21 cellular contexts compared by ENCODE assay signal in genomic region chr14:78486621-78487020, GRCh38.
DNase-seq lines count a peak whose midpoint lies in the region; ATAC-seq, FAIRE-seq and TF ChIP-seq lines count a peak whose summit lies in the region.
"Had no signal": no experiment of that assay in that cellular context is flagged by ENCODE, and none has a peak within 500 bp of the region (broad histone marks: within the 10 kb centered on the region; RNA-seq: fewer than 3 reads in every experiment).

No MANE protein-coding gene starts in this region.

- POLR2A ChIA-PET in H1 (lab: Charles Lee; ENCODE audit: partially characterized antibody): no interaction called here

- peak overlapping the region; percentile 70; the same call in 1 of the 2 replicates for H3K27ac Mint-ChIP-seq in GM23338
- H3K27ac Mint-ChIP-seq: B cell; CD4-positive, alpha-beta T cell; CD8-positive, alpha-beta T cell had no signal

- no peak overlapping the region for H2AFZ ChIP-seq in GM23338
- no peak overlapping the region for H2AFZ ChIP-seq in H1 (ENCODE audit: low read length)
- no peak overlapping the region for H2AFZ ChIP-seq in trophoblast cell (ENCODE audit: insufficient read depth, low read length, poor library complexity)
- H2AFZ ChIP-seq in hepatocyte: no peak overlapping the region

- H3K4me2 ChIP-seq in GM23338 (no peak overlapping the region), H1 (ENCODE audit: insufficient read depth in 1 of 2, low read depth in 2 of 2, low read length in 2 of 2) (no peak overlapping the region), trophoblast cell (ENCODE audit: low read length) (peak overlapping the region; percentile 4), hepatocyte (no peak overlapping the region)
- H3K4me2 ChIP-seq: A549; BLaER1 treated with 17β-estradiol and CSF1 and Interleukin-3, amounts not matched to agents 10 nM and 100 nM had no signal

- H2BK12ac ChIP-seq in H1 (ENCODE audit: low read depth, low read length) (peak overlapping the region; percentile 50; the same call in 1 of the 2 replicates), trophoblast cell (ENCODE audit: low read length) (no peak overlapping the region)

- no peak overlapping the region for H3K18ac ChIP-seq in H1 (ENCODE audit: extremely low read depth, low read length)
- no peak overlapping the region for H3K18ac ChIP-seq in trophoblast cell (ENCODE audit: low read length)

- H3K9ac ChIP-seq in H1 (replicated peaks in 1 of 4; ENCODE audit: extremely low read depth in 1 of 4, low read depth in 3 of 4, low read length in 3 of 4) (no peak overlapping the region), trophoblast cell (ENCODE audit: low read length) (no peak overlapping the region)
- H3K9ac ChIP-seq: BLaER1 treated with 17β-estradiol and CSF1 and Interleukin-3, amounts not matched to agents 10 nM and 100 nM had no signal

- H3K27ac ChIP-seq in GM23338 (ENCODE audit: low read depth): no peak overlapping the region
- no peak overlapping the region for H3K27ac ChIP-seq in H1 (ENCODE audit: low read depth, low read length)
- H3K27ac ChIP-seq in trophoblast cell (ENCODE audit: low read depth, low read length): no peak overlapping the region
- no peak overlapping the region for H3K27ac ChIP-seq in hepatocyte
- H3K27ac ChIP-seq: 22Rv1; A549; BLaER1 treated with 17β-estradiol and CSF1 and Interleukin-3, amounts not matched to agents 10 nM and 100 nM; C4-2B had no signal

- peaks cover 4% of the 10 kb centered on the region; the same call in 1 of the 2 replicates for H3K4me1 ChIP-seq in GM23338 (ENCODE audit: insufficient read depth)
- peaks cover 1 to 6% (median 3%) of the 10 kb centered on the region in 4 experiments; a peak in 6 of 7 replicates for H3K4me1 ChIP-seq in H1 (replicated peaks in 1 of 4; ENCODE audit: control insufficient read depth in 3 of 4, insufficient read depth in 4 of 4, low read length in 3 of 4)
- peaks cover 4% of the 10 kb centered on the region in 2 experiments for H3K4me1 ChIP-seq in trophoblast cell (ENCODE audit: control insufficient read depth in 1 of 2, insufficient read depth in 2 of 2, low read length in 2 of 2)
- no peaks in the 10 kb centered on the region for H3K4me1 ChIP-seq in hepatocyte (ENCODE audit: insufficient read depth)
- H3K4me1 ChIP-seq: A549; BLaER1 treated with 17β-estradiol and CSF1 and Interleukin-3, amounts not matched to agents 10 nM and 100 nM; Caco-2 had no signal

- H3K9me3 ChIP-seq in H1 (ENCODE audit: insufficient read depth in 2 of 2, low read depth in 1 of 2, low read length in 1 of 2): no peaks in the 10 kb centered on the region
- no peaks in the 10 kb centered on the region for H3K9me3 ChIP-seq in trophoblast cell (ENCODE audit: insufficient read depth, low read depth, low read length)
- H3K9me3 ChIP-seq in hepatocyte (ENCODE audit: low read depth): no peaks in the 10 kb centered on the region
- H3K9me3 ChIP-seq: A549; BLaER1 treated with 17β-estradiol and CSF1 and Interleukin-3, amounts not matched to agents 10 nM and 100 nM; Caco-2 had no signal

- H3F3A ChIP-seq in GM23338 (replicated peaks; ENCODE audit: low read depth): no peaks in the 10 kb centered on the region

- no peaks in the 10 kb centered on the region for H3K23me2 ChIP-seq in H1 (ENCODE audit: low read depth, low read length)

- no peak overlapping the region for H3K56ac ChIP-seq in H1 (replicated peaks; ENCODE audit: insufficient read length, low read depth, low read length)

- H4K12ac ChIP-seq in trophoblast cell (ENCODE audit: low read depth, low read length): no peak overlapping the region

- no peaks in the 10 kb centered on the region for H3K9me2 ChIP-seq in GM23338 (ENCODE audit: insufficient read depth)
- H3K9me2 ChIP-seq in hepatocyte (replicated peaks; ENCODE audit: insufficient read depth): no peaks in the 10 kb centered on the region

- H2BK15ac ChIP-seq in H1 (ENCODE audit: low read length): no peak overlapping the region

- H3K14ac ChIP-seq in H1 (ENCODE audit: insufficient read length): no peak overlapping the region
- H3K14ac ChIP-seq in trophoblast cell (ENCODE audit: low read length): no peak overlapping the region

- H3K79me1 ChIP-seq in H1 (ENCODE audit: low read depth, low read length) (no peaks in the 10 kb centered on the region), trophoblast cell (ENCODE audit: low read length) (peaks cover 6% of the 10 kb centered on the region)

- peaks cover 6% of the 10 kb centered on the region for H3K27me3 Mint-ChIP-seq in GM23338 (ENCODE audit: insufficient read depth, low read depth, poor library complexity)
- H3K27me3 Mint-ChIP-seq: B cell had no signal

- H2BK5ac ChIP-seq in H1 (ENCODE audit: low read depth, low read length) (no peak overlapping the region), trophoblast cell (ENCODE audit: low read depth, low read length, poor library complexity) (peak overlapping the region; percentile 27)

- H3K4me3 Mint-ChIP-seq in GM23338: no peak overlapping the region
- H3K4me3 Mint-ChIP-seq: B cell; CD4-positive, alpha-beta T cell; CD8-positive, alpha-beta T cell had no signal

- no peak for FAIRE-seq in H1 (lab: Jason Lieb, UNC)
- FAIRE-seq: A549, D721Med, G401.6, GM12891 had no signal

- no peak overlapping the region for H4K5ac ChIP-seq in H1 (ENCODE audit: insufficient read length, low read depth, low read length)

- H2AK5ac ChIP-seq in H1 (ENCODE audit: low read depth, low read length): no peak overlapping the region
- no peak overlapping the region for H2AK5ac ChIP-seq in trophoblast cell (ENCODE audit: low read length)

- no peak overlapping the region for H3K4ac ChIP-seq in H1 (replicated peaks; ENCODE audit: insufficient read length, low read depth, low read length)
- H3K4ac ChIP-seq in trophoblast cell (ENCODE audit: low read depth, low read length): no peak overlapping the region

- no peak overlapping the region for H4K91ac ChIP-seq in H1 (replicated peaks; ENCODE audit: insufficient read length, low read length)
- no peak overlapping the region for H4K91ac ChIP-seq in trophoblast cell (ENCODE audit: low read depth, low read length)

- 95% methylated on average over 1 of the region's 1 CpG; no CpG with 5 or more reads in 1 of the 2 experiments for WGBS in H1 (ENCODE audit: extremely low coverage in 1 of 2, insufficient coverage in 1 of 2, insufficient read length in 1 of 2, insufficient replicate concordance in 2 of 2, low coverage in 1 of 2, low lambda C conversion rate in 2 of 2, missing lambda C conversion rate in 1 of 2), 2 experiments
- no CpG with 5 or more reads among the region's 1 CpG for WGBS in trophoblast cell (ENCODE audit: extremely low coverage, insufficient coverage, insufficient read length)
- WGBS in hepatocyte (ENCODE audit: low lambda C conversion rate, missing lambda C conversion rate): 78% methylated on average over 1 of the region's 1 CpG

- no peak overlapping the region for H3K23ac ChIP-seq in H1 (ENCODE audit: insufficient read length)
- no peak overlapping the region for H3K23ac ChIP-seq in trophoblast cell (ENCODE audit: low read length)

- no peaks in the 10 kb centered on the region for H3K9me3 Mint-ChIP-seq in GM23338
- H3K9me3 Mint-ChIP-seq: CD4-positive, alpha-beta T cell; CD8-positive, alpha-beta T cell had no signal

- H3K4me1 Mint-ChIP-seq in GM23338: peaks cover 34% of the 10 kb centered on the region
- H3K4me1 Mint-ChIP-seq: B cell had no signal

- H3K79me2 ChIP-seq in GM23338 (replicated peaks; ENCODE audit: insufficient read depth) (no peaks in the 10 kb centered on the region), H1 (ENCODE audit: control insufficient read depth in 1 of 2, insufficient read depth in 2 of 2, low read length in 2 of 2) (no peaks in the 10 kb centered on the region), trophoblast cell (ENCODE audit: control insufficient read depth, insufficient read depth, low read length, poor library complexity) (no peaks in the 10 kb centered on the region), hepatocyte (no peaks in the 10 kb centered on the region)

- ATAC-seq in GM23338 (no peak), GM18511 (IDR thresholded peaks at IDR 0.05; ENCODE audit: unreplicated experiment) (no peak)
- ATAC-seq: A549; CD8-positive, alpha-beta T cell had no signal

- DNase-seq in GM23338 (ENCODE audit: low spot score) (no peak), H1 (ENCODE audit: low read depth in 1 of 2, low spot score in 2 of 2) (no peak), trophoblast cell (no peak), hepatocyte (ENCODE audit: low spot score) (no peak), HPDE6-E6E7 (ENCODE audit: extremely low spot score) (no peak)
- DNase-seq: AML-193; Caco-2; Calu3; CD4-positive, alpha-beta T cell; CD8-positive, alpha-beta T cell; DMS79 treated with DMSO at 0.1 percent for 48 hours; GF-D8 had no signal

- H4K8ac ChIP-seq in H1 (ENCODE audit: extremely low read depth, insufficient read depth, low read length) (no peak overlapping the region), trophoblast cell (ENCODE audit: low read depth, low read length) (no peak overlapping the region)

- no peaks in the 10 kb centered on the region for H3K36me3 Mint-ChIP-seq in GM23338 (ENCODE audit: low read depth)
- H3K36me3 Mint-ChIP-seq: CD8-positive, alpha-beta T cell had no signal

- CTCF ChIA-PET in H1 (lab: Charles Lee; ENCODE audit: partially characterized antibody): interaction anchor here (1.3 to 1.5 kb wide), 3 partner anchors 38 to 109 kb away, joined by 3 to 4 read pairs (median 3); no protein-coding TSS in a partner anchor

- no peak overlapping the region for H2BK20ac ChIP-seq in H1 (ENCODE audit: low read length)

- no peaks in the 10 kb centered on the region for H3K36me3 ChIP-seq in GM23338 (ENCODE audit: insufficient read depth)
- H3K36me3 ChIP-seq in H1 (ENCODE audit: control insufficient read depth in 2 of 4, insufficient read depth in 4 of 4, low read length in 3 of 4): no peaks in the 10 kb centered on the region
- no peaks in the 10 kb centered on the region for H3K36me3 ChIP-seq in trophoblast cell (ENCODE audit: control insufficient read depth in 1 of 2, insufficient read depth in 2 of 2, low read length in 2 of 2)
- no peaks in the 10 kb centered on the region for H3K36me3 ChIP-seq in hepatocyte (replicated peaks; ENCODE audit: insufficient read depth, low read depth)
- H3K36me3 ChIP-seq: BLaER1 treated with 17β-estradiol and CSF1 and Interleukin-3, amounts not matched to agents 10 nM and 100 nM had no signal

- TF ChIP-seq RAD21 in H1 (IDR thresholded peaks at IDR 0.05 in 1 of 2, conservative IDR thresholded peaks at IDR 0.05 in 1 of 2; ENCODE audit: low read depth in 2 of 2, low read length in 2 of 2): no peak

- TF ChIP-seq EP300 in H1 (IDR thresholded peaks at IDR 0.05; ENCODE audit: borderline replicate concordance in 1 of 2, low read depth in 2 of 2, low read length in 2 of 2): no peak

- H3K4me3 ChIP-seq in GM23338 (no peak overlapping the region), H1 (ENCODE audit: extremely low read depth in 1 of 4, insufficient read depth in 2 of 4, low read depth in 3 of 4, low read length in 4 of 4) (no peak overlapping the region), trophoblast cell (ENCODE audit: low read depth, low read length) (no peak overlapping the region), hepatocyte (no peak overlapping the region)
- H3K4me3 ChIP-seq: A549; BLaER1 treated with 17β-estradiol and CSF1 and Interleukin-3, amounts not matched to agents 10 nM and 100 nM had no signal

- TF ChIP-seq CTCF in GM23338 (conservative IDR thresholded peaks at IDR 0.05; ENCODE audit: low read depth in 2 of 2) (no peak), H1 (IDR thresholded peaks at IDR 0.05; ENCODE audit: control extremely low read depth in 1 of 3, insufficient read depth in 1 of 3, low read depth in 1 of 3, low read length in 3 of 3) (no peak), hepatocyte (IDR thresholded peaks at IDR 0.05; ENCODE audit: poor library complexity) (no peak)

- no peak for TF ChIP-seq POLR2A in H1 (IDR thresholded peaks at IDR 0.05; ENCODE audit: control extremely low read depth in 1 of 2, low read depth in 2 of 2, low read length in 2 of 2)

- no peaks in the 10 kb centered on the region for H3K27me3 ChIP-seq in GM23338 (ENCODE audit: insufficient read depth)
- H3K27me3 ChIP-seq in H1 (replicated peaks in 1 of 4; ENCODE audit: control insufficient read depth in 3 of 4, extremely low read depth in 1 of 4, insufficient read depth in 3 of 4, low read length in 3 of 4): no peaks in the 10 kb centered on the region
- no peaks in the 10 kb centered on the region for H3K27me3 ChIP-seq in trophoblast cell (ENCODE audit: insufficient read depth, low read length)
- H3K27me3 ChIP-seq in hepatocyte: no peaks in the 10 kb centered on the region
- H3K27me3 ChIP-seq: BLaER1 treated with 17β-estradiol and CSF1 and Interleukin-3, amounts not matched to agents 10 nM and 100 nM had no signal

- no peak overlapping the region for H2BK120ac ChIP-seq in H1 (replicated peaks; ENCODE audit: low read depth, low read length)
- H2BK120ac ChIP-seq in trophoblast cell (ENCODE audit: insufficient read depth, low read length, poor library complexity): peak overlapping the region; percentile 58

- H4K20me1 ChIP-seq in GM23338 (replicated peaks; ENCODE audit: insufficient read depth): no peaks in the 10 kb centered on the region
- no peaks in the 10 kb centered on the region for H4K20me1 ChIP-seq in H1 (replicated peaks in 1 of 2; ENCODE audit: control insufficient read depth in 1 of 2, insufficient read depth in 2 of 2, low read length in 2 of 2)
- no peaks in the 10 kb centered on the region for H4K20me1 ChIP-seq in hepatocyte (ENCODE audit: insufficient read depth, poor library complexity, severe bottlenecking)
- H4K20me1 ChIP-seq: BLaER1 treated with 17β-estradiol and CSF1 and Interleukin-3, amounts not matched to agents 10 nM and 100 nM had no signal
